Comparison of ENCODE assay signal across 14 cellular contexts in genomic region chr10:7433861-7434260, GRCh38. TPM values are rescaled to one million over a fixed set of nuclear protein-coding genes. Genes with fewer than 3 reads are reported as not detected.
DNase-seq lines count a peak whose midpoint lies in the region; ATAC-seq and TF ChIP-seq lines count a peak whose summit lies in the region.
"Had no signal": no experiment of that assay in that cellular context is flagged by ENCODE, and none has a peak within 500 bp of the region (broad histone marks: within the 10 kb centered on the region; RNA-seq: fewer than 3 reads in every experiment).

No MANE protein-coding gene starts in this region.

- H3K14ac ChIP-seq in H9 (ENCODE audit: insufficient read depth, low read length) (no peak overlapping the region), neuronal stem cell (ENCODE audit: low read length) (no peak overlapping the region)

- H2AFZ ChIP-seq in H9 (ENCODE audit: low read length): no peak overlapping the region
- H2AFZ ChIP-seq in hepatocyte: no peak overlapping the region
- peak overlapping the region; percentile 85 for H2AFZ ChIP-seq in neuronal stem cell (ENCODE audit: low read length)

- no peak overlapping the region for H3T11ph ChIP-seq in H9 (ENCODE audit: low read length)

- no peak for DNase-seq in H9
- DNase-seq in SK-N-MC (ENCODE audit: low read depth, low spot score): no peak
- no peak for DNase-seq in hepatocyte (ENCODE audit: low spot score)
- DNase-seq in neuronal stem cell (ENCODE audit: low spot score): no peak
- DNase-seq in SW480 (ENCODE audit: low spot score): no peak
- no peak for DNase-seq in central memory CD4-positive, alpha-beta T cell
- DNase-seq in left cardiac atrium: no peak
- DNase-seq: AML-193; CD4-positive, alpha-beta memory T cell; MM.1S; NCI-H1105; NCI-H1694 treated with DMSO at 0.1 percent for 48 hours had no signal

- H3K18ac ChIP-seq in H9 (ENCODE audit: insufficient read length, low read depth, low read length) (no peak overlapping the region), neuronal stem cell (ENCODE audit: low read length) (no peak overlapping the region)

- no peak overlapping the region for H3K56ac ChIP-seq in H9 (ENCODE audit: insufficient read length, low read depth, low read length)

- no peaks in the 10 kb centered on the region for H3K23me2 ChIP-seq in H9 (ENCODE audit: insufficient read length, low read depth, low read length, poor library complexity, severe bottlenecking)

- H3K9me2 ChIP-seq in hepatocyte (replicated peaks; ENCODE audit: insufficient read depth): no peaks in the 10 kb centered on the region

- H2BK15ac ChIP-seq in H9 (ENCODE audit: low read depth, low read length) (no peak overlapping the region), neuronal stem cell (ENCODE audit: low read length) (no peak overlapping the region)

- H3K27ac ChIP-seq in H9 (ENCODE audit: insufficient read length, low read depth, low read length) (no peak overlapping the region), SK-N-MC (no peak overlapping the region), hepatocyte (no peak overlapping the region), neuronal stem cell (replicated peaks; ENCODE audit: low read length) (no peak overlapping the region)
- H3K27ac ChIP-seq: SJSA1 had no signal

- H4K5ac ChIP-seq in H9 (ENCODE audit: insufficient read length, low read depth, low read length): no peak overlapping the region

- H3K9me3 Mint-ChIP-seq in H9: no peaks in the 10 kb centered on the region; a peak in 1 of 5 replicates

- H4K20me1 ChIP-seq in H9 (ENCODE audit: control insufficient read depth, insufficient read depth, insufficient read length) (no peaks in the 10 kb centered on the region), hepatocyte (ENCODE audit: insufficient read depth, poor library complexity, severe bottlenecking) (no peaks in the 10 kb centered on the region)

- H3K27me3 ChIP-seq in H9 (ENCODE audit: insufficient read depth, low read length): no peaks in the 10 kb centered on the region
- no peaks in the 10 kb centered on the region for H3K27me3 ChIP-seq in hepatocyte
- H3K27me3 ChIP-seq in neuronal stem cell (ENCODE audit: control insufficient read depth in 3 of 3, insufficient read depth in 3 of 3, low read depth in 1 of 3, low read length in 3 of 3): no peaks in the 10 kb centered on the region

- H3K9ac ChIP-seq in H9 (ENCODE audit: extremely low read depth, insufficient read length, low read length): no peak overlapping the region
- no peak overlapping the region for H3K9ac ChIP-seq in SK-N-MC (ENCODE audit: insufficient read length)
- no peak overlapping the region for H3K9ac ChIP-seq in neuronal stem cell (ENCODE audit: low read depth, low read length, poor library complexity)

- H3K36me3 Mint-ChIP-seq in H9 (ENCODE audit: insufficient read depth in 1 of 3, low read depth in 3 of 3): no peaks in the 10 kb centered on the region; a peak in 1 of 7 replicates
- H3K36me3 Mint-ChIP-seq: CD4-positive, alpha-beta memory T cell had no signal

- peaks cover 41 to 42% of the 10 kb centered on the region in 2 experiments for H3K4me1 Mint-ChIP-seq in H9

- H2BK5ac ChIP-seq in H9 (ENCODE audit: insufficient read length, low read length) (no peak overlapping the region), neuronal stem cell (ENCODE audit: low read length) (no peak overlapping the region)

- intact Hi-C loops in left cardiac atrium (cut with DNase I): no loop called here

- H3K4me1 ChIP-seq in H9 (ENCODE audit: insufficient read depth, low read length): peaks cover 3% of the 10 kb centered on the region; the same call in 1 of the 2 replicates
- H3K4me1 ChIP-seq in hepatocyte (ENCODE audit: insufficient read depth): no peaks in the 10 kb centered on the region
- H3K4me1 ChIP-seq in neuronal stem cell (ENCODE audit: control insufficient read depth in 2 of 2, insufficient read depth in 1 of 2, low read depth in 1 of 2, low read length in 2 of 2): peaks cover 0 to 7% of the 10 kb centered on the region in 2 donors
- H3K4me1 ChIP-seq: SJSA1 had no signal

- H2BK20ac ChIP-seq in H9 (ENCODE audit: low read depth, low read length, poor library complexity, severe bottlenecking): no peak overlapping the region

- H2AK5ac ChIP-seq in H9 (ENCODE audit: insufficient read length, low read length) (no peak overlapping the region), neuronal stem cell (ENCODE audit: low read depth, low read length) (no peak overlapping the region)

- WGBS in H9 (ENCODE audit: extremely low coverage, insufficient read length, low lambda C conversion rate): no CpG with 5 or more reads among the region's 8 CpGs
- 79% methylated on average over 8 of the region's 8 CpGs for whole genome bisulfite sequencing in hepatocyte (ENCODE audit: low lambda C conversion rate, missing lambda C conversion rate)
- no CpG with 5 or more reads among the region's 8 CpGs for WGBS in neuronal stem cell (ENCODE audit: extremely low coverage in 2 of 2, insufficient read length in 2 of 2, insufficient replicate concordance in 1 of 2), 2 donors

- no peaks in the 10 kb centered on the region for H3K9me3 ChIP-seq in H9 (ENCODE audit: control insufficient read depth, low read depth, low read length)
- H3K9me3 ChIP-seq in SK-N-MC (ENCODE audit: low read depth, low read length): no peaks in the 10 kb centered on the region
- H3K9me3 ChIP-seq in hepatocyte (ENCODE audit: low read depth): no peaks in the 10 kb centered on the region
- H3K9me3 ChIP-seq in neuronal stem cell (replicated peaks in 1 of 2; ENCODE audit: control insufficient read depth in 2 of 2, insufficient read depth in 1 of 2, low read depth in 1 of 2, low read length in 2 of 2): no peaks in the 10 kb centered on the region
- H3K9me3 ChIP-seq: SJSA1 had no signal

- H3K27me3 Mint-ChIP-seq in H9 (ENCODE audit: low read depth): no peaks in the 10 kb centered on the region; the same call in 1 of the 2 replicates

- H3K79me2 ChIP-seq in H9 (ENCODE audit: insufficient read depth, low read length) (no peaks in the 10 kb centered on the region), hepatocyte (no peaks in the 10 kb centered on the region)

- no peaks in the 10 kb centered on the region for H3K79me1 ChIP-seq in H9 (ENCODE audit: insufficient read depth, low read depth, low read length, poor library complexity, severe bottlenecking)
- no peaks in the 10 kb centered on the region for H3K79me1 ChIP-seq in neuronal stem cell (ENCODE audit: low read depth, low read length)

- no peak overlapping the region for H3K4me3 Mint-ChIP-seq in H9
- H3K4me3 Mint-ChIP-seq: CD4-positive, alpha-beta memory T cell had no signal

- H4K8ac ChIP-seq in H9 (replicated peaks; ENCODE audit: insufficient read length, low read depth, low read length) (no peak overlapping the region), neuronal stem cell (ENCODE audit: low read depth, low read length) (no peak overlapping the region)

- H3K27ac Mint-ChIP-seq in H9: peak overlapping the region in 1 of 3 experiments; percentile 46; a peak in 1 of 7 replicates
- H3K27ac Mint-ChIP-seq: CD4-positive, alpha-beta memory T cell had no signal

- TF ChIP-seq CTCF in H9 (conservative IDR thresholded peaks at IDR 0.05) (no peak), hepatocyte (IDR thresholded peaks at IDR 0.05; ENCODE audit: poor library complexity) (no peak)

- H3K23ac ChIP-seq in H9 (ENCODE audit: insufficient read length, low read depth, low read length) (no peak overlapping the region), neuronal stem cell (ENCODE audit: low read depth, low read length, poor library complexity) (no peak overlapping the region)

- H3K4ac ChIP-seq in H9 (ENCODE audit: low read depth, low read length) (no peak overlapping the region), neuronal stem cell (ENCODE audit: low read length) (no peak overlapping the region)

- no peaks in the 10 kb centered on the region for H3K36me3 ChIP-seq in SK-N-MC (ENCODE audit: insufficient read depth, low read length)
- H3K36me3 ChIP-seq in hepatocyte (replicated peaks; ENCODE audit: insufficient read depth, low read depth): no peaks in the 10 kb centered on the region
- no peaks in the 10 kb centered on the region for H3K36me3 ChIP-seq in neuronal stem cell (replicated peaks in 1 of 2; ENCODE audit: control insufficient read depth in 2 of 2, insufficient read depth in 2 of 2, low read length in 2 of 2)
- H3K36me3 ChIP-seq: SJSA1 had no signal

- H3K4me3 ChIP-seq in SK-N-MC (peak overlapping the region; percentile 66), hepatocyte (no peak overlapping the region), neuronal stem cell (ENCODE audit: low read length in 2 of 2) (no peak overlapping the region)
- H3K4me3 ChIP-seq: SJSA1 had no signal

- H4K91ac ChIP-seq in H9 (ENCODE audit: insufficient read length, low read depth, low read length): no peak overlapping the region
- no peak overlapping the region for H4K91ac ChIP-seq in neuronal stem cell (ENCODE audit: low read depth, low read length, poor library complexity)

- ATAC-seq in left cardiac atrium (no peak), SK-N-SH treated with all-trans-retinoic acid at 6 μM for 48 hours (no peak)

- H3K4me2 ChIP-seq in H9 (ENCODE audit: insufficient read depth, insufficient read length, low read length) (peak overlapping the region; percentile 36), hepatocyte (peak overlapping the region; percentile 69), neuronal stem cell (ENCODE audit: insufficient read depth, low read length, poor library complexity, severe bottlenecking) (no peak overlapping the region)

- no peak overlapping the region for H2BK12ac ChIP-seq in H9 (ENCODE audit: insufficient read length, low read depth, low read length)
- no peak overlapping the region for H2BK12ac ChIP-seq in neuronal stem cell (ENCODE audit: low read length)

- H2BK120ac ChIP-seq in H9 (ENCODE audit: low read depth, low read length, poor library complexity, severe bottlenecking) (no peak overlapping the region), neuronal stem cell (ENCODE audit: low read depth, low read length) (no peak overlapping the region)

TF ChIP-seq in SK-N-SH treated with all-trans-retinoic acid at 6 μM for 48 hours, 23 proteins besides CTCF, POLR2A, EP300 and RAD21 (continues in another document):
- TF ChIP-seq ZNF565 (CRISPR knock-in tag; conservative IDR thresholded peaks at IDR 0.05; ENCODE audit: low read depth) (no peak), OSR1 (CRISPR knock-in tag; IDR thresholded peaks at IDR 0.05) (no peak), CREB5 (CRISPR knock-in tag; IDR thresholded peaks at IDR 0.05; ENCODE audit: low read depth) (no peak)

RNA-seq across cellular contexts. Expression of gene SFMBT2, which starts 23.0 kb away (rescaled TPM):
- total RNA-seq in H9 (2021) (5.3 and 6.7 TPM in 2 replicates), hepatocyte (3.0 and 3.8 TPM in 2 replicates), left cardiac atrium (10 to 100 TPM in 1 of 2 donors, 1 to 10 TPM in 1; 9.9 to 11.4 TPM)
- 1.1 and 2.3 TPM in 2 replicates for polyA plus RNA-seq in hepatocyte
- polyA plus RNA-seq in neuronal stem cell (2013, experiment 1 of 2): 1.8 TPM
- polyA plus RNA-seq in neuronal stem cell (2013, experiment 2 of 2): 1.7 TPM
